In genomic region chr14:38578278-38578681, GRCh38 we compare ENCODE assay signal across 22 cellular contexts.
DNase-seq lines count a peak whose midpoint lies in the region; ATAC-seq, FAIRE-seq and TF ChIP-seq lines count a peak whose summit lies in the region.
"Had no signal": no experiment of that assay in that cellular context is flagged by ENCODE, and none has a peak within 500 bp of the region (broad histone marks: within the 10 kb centered on the region; RNA-seq: fewer than 3 reads in every experiment).

No MANE protein-coding gene starts in this region.

- no peak overlapping the region for H3K4me3 Mint-ChIP-seq in activated T-helper 1 cell treated with anti-CD3 and anti-CD28 coated beads, Interleukin-12 subunit alpha, Interleukin-12 subunit beta, Interleukin-2, Interleukin-4 antibody, amounts not matched to agents 30 ng/mL and 10 ng/mL and 1 ng/mL, durations not matched to agents 14 hours and 24 hours and 36 hours
- no peak overlapping the region for H3K4me3 Mint-ChIP-seq in activated CD8-positive, alpha-beta T cell treated with anti-CD3 and anti-CD28 coated beads for 36 hours
- H3K4me3 Mint-ChIP-seq: stimulated activated naive B cell treated with anti-CD40 and anti-IgM and Interleukin-4, amounts not matched to agents 10 μg/mL and 1 μg/mL and 100 μg/mL, for 72 hours had no signal

- DNase-seq in HepG2 (ENCODE audit: low spot score) = no peak
- no peak for DNase-seq in right lobe of liver
- peak; percentile 80 to 86 for DNase-seq in SJCRH30
- peak; percentile 12 for DNase-seq in fibroblast of pulmonary artery (ENCODE audit: low read depth)
- DNase-seq in osteoblast (ENCODE audit: insufficient read length, low spot score, missing footprints) = no peak
- DNase-seq in activated T-helper 1 cell treated with anti-CD3 and anti-CD28 coated beads, Interleukin-12 subunit alpha, Interleukin-12 subunit beta, Interleukin-2, Interleukin-4 antibody, amounts not matched to agents 30 ng/mL and 10 ng/mL and 1 ng/mL, durations not matched to agents 14 hours and 24 hours and 36 hours (ENCODE audit: low spot score) = no peak
- no peak for DNase-seq in NCI-H524 (lab: John Stamatoyannopoulos, UW)
- DNase-seq in activated CD8-positive, alpha-beta T cell treated with anti-CD3 and anti-CD28 coated beads for 36 hours = no peak
- DNase-seq: activated CD4-positive, alpha-beta T cell treated with anti-CD3 and anti-CD28 coated beads, Interleukin-2, amount 50 U/mL, for 1 hour; activated naive CD4-positive, alpha-beta T cell; COR-L47; foreskin melanocyte; Karpas-422; left cardiac atrium; retina; RPMI8226; stimulated activated naive B cell treated with anti-CD40 and anti-IgM and Interleukin-4, amounts not matched to agents 10 μg/mL and 1 μg/mL and 100 μg/mL, for 72 hours; transverse colon had no signal

- H3K27ac ChIP-seq in HepG2 (ENCODE audit: extremely low read length, insufficient read depth, low read length) (no peak overlapping the region), right lobe of liver (no peak overlapping the region), SJCRH30 (peak overlapping the region; percentile 63), osteoblast (ENCODE audit: low read depth, low read length) (no peak overlapping the region)
- H3K27ac ChIP-seq: ascending aorta, transverse colon had no signal

- intact Hi-C loops in HepG2 (cut with micrococcal nuclease; ENCODE audit: unreplicated experiment) = no loop called here
- intact Hi-C loops in right lobe of liver (cut with DNase I) = no loop called here
- intact Hi-C loops in activated T-helper 1 cell treated with anti-CD3 and anti-CD28 coated beads, Interleukin-12 subunit alpha, Interleukin-12 subunit beta, Interleukin-2, Interleukin-4 antibody, amounts not matched to agents 30 ng/mL and 10 ng/mL and 1 ng/mL, durations not matched to agents 14 hours and 24 hours and 36 hours (cut with micrococcal nuclease) = no loop called here
- intact Hi-C loops in activated CD8-positive, alpha-beta T cell treated with anti-CD3 and anti-CD28 coated beads for 36 hours (cut with micrococcal nuclease) = no loop called here

- no peak for FAIRE-seq in HepG2 (lab: Jason Lieb, UNC)
- FAIRE-seq: colon, endometrium, TTC549 had no signal

- CTCF ChIA-PET in HepG2 (lab: Yijun Ruan, JAX; ENCODE audit: low intra/inter-chr PET ratio, low total read pairs) = no interaction called here
- CTCF ChIA-PET in activated CD8-positive, alpha-beta T cell treated with anti-CD3 and anti-CD28 coated beads for 36 hours (lab: Charles Lee) = no interaction called here

- no peaks in the 10 kb centered on the region for H3K36me3 Mint-ChIP-seq in activated T-helper 1 cell treated with anti-CD3 and anti-CD28 coated beads, Interleukin-12 subunit alpha, Interleukin-12 subunit beta, Interleukin-2, Interleukin-4 antibody, amounts not matched to agents 30 ng/mL and 10 ng/mL and 1 ng/mL, durations not matched to agents 14 hours and 24 hours and 36 hours (ENCODE audit: low read depth)
- no peaks in the 10 kb centered on the region for H3K36me3 Mint-ChIP-seq in activated CD8-positive, alpha-beta T cell treated with anti-CD3 and anti-CD28 coated beads for 36 hours (ENCODE audit: low read depth)
- H3K36me3 Mint-ChIP-seq: stimulated activated naive B cell treated with anti-CD40 and anti-IgM and Interleukin-4, amounts not matched to agents 10 μg/mL and 1 μg/mL and 100 μg/mL, for 72 hours had no signal

- H4K20me1 ChIP-seq in HepG2 (ENCODE audit: insufficient read depth, low read length) = no peaks in the 10 kb centered on the region
- H4K20me1 ChIP-seq in osteoblast (ENCODE audit: insufficient read depth, low read length) = no peaks in the 10 kb centered on the region

- POLR2A ChIA-PET in HepG2 (lab: Yijun Ruan, JAX) = no interaction called here
- POLR2A ChIA-PET in activated CD8-positive, alpha-beta T cell treated with anti-CD3 and anti-CD28 coated beads for 36 hours (lab: Charles Lee) = no interaction called here

- BruUV-seq in HepG2 (replicated peaks; lab: Mats Ljungman, UMichigan) = no TSS peak

- H3K4me1 ChIP-seq in HepG2 (ENCODE audit: insufficient read depth, low read length) = no peaks in the 10 kb centered on the region
- no peaks in the 10 kb centered on the region for H3K4me1 ChIP-seq in right lobe of liver
- H3K4me1 ChIP-seq in SJCRH30 = peaks cover 33% of the 10 kb centered on the region
- no peaks in the 10 kb centered on the region for H3K4me1 ChIP-seq in osteoblast (ENCODE audit: insufficient read depth, low read length)
- H3K4me1 ChIP-seq: ascending aorta, transverse colon had no signal

- H3K36me3 ChIP-seq in HepG2 (replicated peaks in 1 of 2; ENCODE audit: control insufficient read depth in 1 of 2, insufficient read depth in 2 of 2, low read length in 2 of 2) = no peaks in the 10 kb centered on the region
- no peaks in the 10 kb centered on the region for H3K36me3 ChIP-seq in right lobe of liver
- no peaks in the 10 kb centered on the region for H3K36me3 ChIP-seq in SJCRH30
- no peaks in the 10 kb centered on the region for H3K36me3 ChIP-seq in osteoblast (ENCODE audit: insufficient read depth, low read length)
- H3K36me3 ChIP-seq: ascending aorta, transverse colon had no signal

- no peaks in the 10 kb centered on the region for H3K27me3 ChIP-seq in HepG2 (ENCODE audit: control insufficient read depth in 1 of 2, insufficient read depth in 2 of 2, low read length in 2 of 2)
- H3K27me3 ChIP-seq in right lobe of liver = no peaks in the 10 kb centered on the region
- H3K27me3 ChIP-seq in SJCRH30 = no peaks in the 10 kb centered on the region
- no peaks in the 10 kb centered on the region for H3K27me3 ChIP-seq in osteoblast (ENCODE audit: insufficient read depth, low read length)
- H3K27me3 ChIP-seq: ascending aorta, transverse colon had no signal

- H3K79me2 ChIP-seq in HepG2 (ENCODE audit: insufficient read depth, low read length) (no peaks in the 10 kb centered on the region), osteoblast (ENCODE audit: insufficient read depth, low read length) (no peaks in the 10 kb centered on the region)

- H3K4me3 ChIP-seq in HepG2 (replicated peaks in 1 of 3; ENCODE audit: insufficient read depth in 1 of 3, low read depth in 2 of 3, low read length in 3 of 3) = no peak overlapping the region
- no peak overlapping the region for H3K4me3 ChIP-seq in right lobe of liver
- no peak overlapping the region for H3K4me3 ChIP-seq in SJCRH30
- no peak overlapping the region for H3K4me3 ChIP-seq in fibroblast of pulmonary artery (replicated peaks; ENCODE audit: low read depth, low read length)
- H3K4me3 ChIP-seq in osteoblast (ENCODE audit: insufficient read depth, low read length) = no peak overlapping the region
- H3K4me3 ChIP-seq: ascending aorta, transverse colon had no signal

- TF ChIP-seq CTCF in HepG2 (CRISPR knock-in tag; IDR thresholded peaks at IDR 0.05) = no peak
- TF ChIP-seq CTCF in right lobe of liver (IDR thresholded peaks at IDR 0.05) = no peak
- TF ChIP-seq CTCF in fibroblast of pulmonary artery (IDR thresholded peaks at IDR 0.05; ENCODE audit: low read length, missing control alignments) = no peak
- TF ChIP-seq CTCF in osteoblast (IDR thresholded peaks at IDR 0.05; ENCODE audit: extremely low read depth, low read depth, low read length) = no peak
- no peak for TF ChIP-seq CTCF in activated CD8-positive, alpha-beta T cell treated with anti-CD3 and anti-CD28 coated beads for 36 hours (IDR thresholded peaks at IDR 0.05)

- TF ChIP-seq EP300 in HepG2 (IDR thresholded peaks at IDR 0.05; ENCODE audit: low read depth in 2 of 2, low read length in 2 of 2) (no peak), HepG2 (CRISPR knock-in tag; IDR thresholded peaks at IDR 0.05; ENCODE audit: borderline replicate concordance) (no peak)

- no peak overlapping the region for H3K9ac ChIP-seq in HepG2 (ENCODE audit: insufficient read depth, low read depth, low read length)

- TF ChIP-seq RAD21 in HepG2 (CRISPR knock-in tag; IDR thresholded peaks at IDR 0.05) = no peak

- no peaks in the 10 kb centered on the region for H3K4me1 Mint-ChIP-seq in activated T-helper 1 cell treated with anti-CD3 and anti-CD28 coated beads, Interleukin-12 subunit alpha, Interleukin-12 subunit beta, Interleukin-2, Interleukin-4 antibody, amounts not matched to agents 30 ng/mL and 10 ng/mL and 1 ng/mL, durations not matched to agents 14 hours and 24 hours and 36 hours (ENCODE audit: low read depth)
- H3K4me1 Mint-ChIP-seq in activated CD8-positive, alpha-beta T cell treated with anti-CD3 and anti-CD28 coated beads for 36 hours (ENCODE audit: low read depth) = no peaks in the 10 kb centered on the region
- H3K4me1 Mint-ChIP-seq: stimulated activated naive B cell treated with anti-CD40 and anti-IgM and Interleukin-4, amounts not matched to agents 10 μg/mL and 1 μg/mL and 100 μg/mL, for 72 hours had no signal

- no peak for TF ChIP-seq POLR2A in HepG2 (IDR thresholded peaks at IDR 0.05; ENCODE audit: insufficient read depth in 1 of 2, low read depth in 2 of 2, low read length in 2 of 2)
- no peak for TF ChIP-seq POLR2A in right lobe of liver (IDR thresholded peaks at IDR 0.05)

- no peaks in the 10 kb centered on the region for H3K27me3 Mint-ChIP-seq in activated T-helper 1 cell treated with anti-CD3 and anti-CD28 coated beads, Interleukin-12 subunit alpha, Interleukin-12 subunit beta, Interleukin-2, Interleukin-4 antibody, amounts not matched to agents 30 ng/mL and 10 ng/mL and 1 ng/mL, durations not matched to agents 14 hours and 24 hours and 36 hours (ENCODE audit: insufficient read depth)
- no peaks in the 10 kb centered on the region for H3K27me3 Mint-ChIP-seq in activated CD8-positive, alpha-beta T cell treated with anti-CD3 and anti-CD28 coated beads for 36 hours
- H3K27me3 Mint-ChIP-seq: stimulated activated naive B cell treated with anti-CD40 and anti-IgM and Interleukin-4, amounts not matched to agents 10 μg/mL and 1 μg/mL and 100 μg/mL, for 72 hours had no signal

- 30% methylated on average over 4 of the region's 4 CpGs for WGBS in HepG2 (ENCODE audit: low lambda C conversion rate)
- 100% methylated on average over 1 of the region's 4 CpGs for WGBS in right lobe of liver (ENCODE audit: insufficient coverage, low coverage, low lambda C conversion rate, missing lambda C conversion rate)

- ATAC-seq in HepG2 (peak; percentile 34), right lobe of liver (no peak)
- ATAC-seq in activated CD8-positive, alpha-beta T cell treated with anti-CD3 and anti-CD28 coated beads for 36 hours = no peak
- ATAC-seq: left cardiac atrium; stimulated activated naive B cell treated with anti-CD40 and anti-IgM and Interleukin-4, amounts not matched to agents 10 μg/mL and 1 μg/mL and 100 μg/mL, for 72 hours had no signal

- no peak overlapping the region for H3K27ac Mint-ChIP-seq in activated T-helper 1 cell treated with anti-CD3 and anti-CD28 coated beads, Interleukin-12 subunit alpha, Interleukin-12 subunit beta, Interleukin-2, Interleukin-4 antibody, amounts not matched to agents 30 ng/mL and 10 ng/mL and 1 ng/mL, durations not matched to agents 14 hours and 24 hours and 36 hours
- H3K27ac Mint-ChIP-seq in activated CD8-positive, alpha-beta T cell treated with anti-CD3 and anti-CD28 coated beads for 36 hours = no peak overlapping the region
- H3K27ac Mint-ChIP-seq: stimulated activated naive B cell treated with anti-CD40 and anti-IgM and Interleukin-4, amounts not matched to agents 10 μg/mL and 1 μg/mL and 100 μg/mL, for 72 hours had no signal

- H2AFZ ChIP-seq in HepG2 (ENCODE audit: low read length) (no peak overlapping the region), osteoblast (ENCODE audit: low read length) (no peak overlapping the region)

- in situ Hi-C loops in HepG2 (cut with HindIII; ENCODE audit: extremely low pct_ligation_motif_present, low pct_unique_long_range_greater_than_20kb) = no loop called here

- H3K4me2 ChIP-seq in HepG2 (ENCODE audit: low read depth, low read length) (no peak overlapping the region), osteoblast (ENCODE audit: insufficient read depth, low read length) (no peak overlapping the region)

- H3K9me3 ChIP-seq in HepG2 (ENCODE audit: low read length) = no peaks in the 10 kb centered on the region
- H3K9me3 ChIP-seq in right lobe of liver = no peaks in the 10 kb centered on the region
- H3K9me3 ChIP-seq in SJCRH30 (replicated peaks) = 0 out of 2 replicates have a peak, but pooled peaks cover 3% of the 10 kb centered on the region
- H3K9me3 ChIP-seq in osteoblast (ENCODE audit: low read depth, low read length) = no peaks in the 10 kb centered on the region
- H3K9me3 ChIP-seq: transverse colon had no signal

- no peaks in the 10 kb centered on the region for H3K9me3 Mint-ChIP-seq in activated T-helper 1 cell treated with anti-CD3 and anti-CD28 coated beads, Interleukin-12 subunit alpha, Interleukin-12 subunit beta, Interleukin-2, Interleukin-4 antibody, amounts not matched to agents 30 ng/mL and 10 ng/mL and 1 ng/mL, durations not matched to agents 14 hours and 24 hours and 36 hours
- peaks cover 2% of the 10 kb centered on the region for H3K9me3 Mint-ChIP-seq in activated CD8-positive, alpha-beta T cell treated with anti-CD3 and anti-CD28 coated beads for 36 hours

Comparison
In these comparisons a context has a peak if more than half of its experiments do, and no peak if none do; other contexts are left out.
1. DNase-seq: peak in SJCRH30 (2 of 2) and fibroblast of pulmonary artery (single experiment); none in HepG2 (single experiment), right lobe of liver (0 of 3), osteoblast (single experiment), activated T-helper 1 cell treated with anti-CD3 and anti-CD28 coated beads, Interleukin-12 subunit alpha, Interleukin-12 subunit beta, Interleukin-2, Interleukin-4 antibody, amounts not matched to agents 30 ng/mL and 10 ng/mL and 1 ng/mL, durations not matched to agents 14 hours and 24 hours and 36 hours (single experiment), NCI-H524 (0 of 2) and activated CD8-positive, alpha-beta T cell treated with anti-CD3 and anti-CD28 coated beads for 36 hours (single experiment).